In the genomic region with DNA sequence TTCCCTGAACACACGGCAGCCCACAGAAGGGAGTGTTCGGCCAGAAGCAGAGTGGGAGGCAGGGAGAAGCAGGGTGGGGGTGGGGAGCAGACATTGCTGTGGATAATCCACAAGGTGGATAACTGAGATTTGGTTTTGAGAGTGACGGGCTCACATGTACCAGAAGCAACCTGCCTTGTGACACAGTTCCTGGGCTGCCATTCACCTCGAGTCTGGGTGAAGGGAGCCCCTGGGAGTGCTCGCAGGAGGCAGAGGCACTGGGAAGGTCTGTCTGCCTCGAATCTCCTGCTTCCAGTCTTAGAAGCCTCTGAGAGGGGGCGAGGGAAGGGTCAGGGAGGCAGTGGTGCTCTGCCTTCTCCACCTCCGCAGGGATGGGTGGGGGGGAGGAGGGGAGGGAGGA, we compare ENCODE assay signal across 26 cellular contexts. TPM values are rescaled to one million over a fixed set of nuclear protein-coding genes. Genes with fewer than 3 reads are reported as not detected.
"Had no signal": no experiment of that assay in that cellular context is flagged by ENCODE, and none has a peak within 500 bp of the region (broad histone marks: within the 10 kb centered on the region; RNA-seq: fewer than 3 reads in every experiment).

No MANE protein-coding gene starts in this region.

- H3K36me3 Mint-ChIP-seq: activated naive CD4-positive, alpha-beta T cell treated with anti-CD3 and anti-CD28 coated beads, Interleukin-2, amount 10 ng/mL, durations not matched to agents 7 days and 5 days; mesothelial cell of epicardium; naive thymus-derived CD8-positive, alpha-beta T cell; T-cell; WTC11 had no signal

- DNase-seq: activated CD4-positive, alpha-beta T cell treated with anti-CD3 and anti-CD28 coated beads for 36 hours; activated CD4-positive, alpha-beta T cell treated with anti-CD3 and anti-CD28 coated beads, Interleukin-2, amount 50 U/mL, for 48 hours; activated naive CD4-positive, alpha-beta T cell treated with anti-CD3 and anti-CD28 coated beads, Interleukin-2, amount 10 ng/mL, durations not matched to agents 7 days and 5 days; activated T-cell treated with anti-CD3 and anti-CD28 coated beads, Interleukin-2, amount 50 U/mL, for 48 hours; dermis blood vessel endothelial cell; effector CD8-positive, alpha-beta T cell; erythroblast; foreskin keratinocyte; kidney; right cardiac atrium; stimulated activated CD4-positive, alpha-beta T cell treated with anti-CD3 and anti-CD28 coated beads, Interleukin-12 subunit alpha, Interleukin-12 subunit beta, amount 100 ng/mL, for 4 hours; stimulated activated CD4-positive, alpha-beta T cell treated with anti-CD3 and anti-CD28 coated beads, Interleukin-4, amount 100 ng/mL, for 4 hours; stimulated activated naive CD8-positive, alpha-beta T cell treated with anti-CD3 and anti-CD28 coated beads, Interleukin-15, Interleukin-2, amounts not matched to agents 100 U/mL and 50 U/mL, for 24 hours had no signal

- ATAC-seq: activated CD4-positive, alpha-beta T cell treated with anti-CD3 and anti-CD28 coated beads for 36 hours; foreskin keratinocyte; naive thymus-derived CD8-positive, alpha-beta T cell; right cardiac atrium; stimulated activated naive CD8-positive, alpha-beta T cell treated with anti-CD3 and anti-CD28 coated beads, Interleukin-15, Interleukin-2, amounts not matched to agents 100 U/mL and 50 U/mL, for 24 hours; T-cell; upper lobe of right lung; WTC11 had no signal

- H3K4me1 Mint-ChIP-seq: activated CD4-positive, alpha-beta T cell treated with anti-CD3 and anti-CD28 coated beads for 36 hours; activated naive CD4-positive, alpha-beta T cell treated with anti-CD3 and anti-CD28 coated beads, Interleukin-2, amount 10 ng/mL, durations not matched to agents 7 days and 5 days had no signal

- H3K4me3 Mint-ChIP-seq: activated CD4-positive, alpha-beta T cell treated with anti-CD3 and anti-CD28 coated beads for 36 hours; activated naive CD4-positive, alpha-beta T cell treated with anti-CD3 and anti-CD28 coated beads, Interleukin-2, amount 10 ng/mL, durations not matched to agents 7 days and 5 days; mesothelial cell of epicardium; naive thymus-derived CD8-positive, alpha-beta T cell; T-cell; T-helper 2 cell treated with Interferon-gamma antibody and Interleukin-4, amounts not matched to agents 5 μg/mL and 100 μg/mL, for 36 hours; WTC11 had no signal

- H3K27ac Mint-ChIP-seq: activated CD4-positive, alpha-beta T cell treated with anti-CD3 and anti-CD28 coated beads for 36 hours; activated naive CD4-positive, alpha-beta T cell treated with anti-CD3 and anti-CD28 coated beads, Interleukin-2, amount 10 ng/mL, durations not matched to agents 7 days and 5 days; mesothelial cell of epicardium; T-cell; T-helper 2 cell treated with Interferon-gamma antibody and Interleukin-4, amounts not matched to agents 5 μg/mL and 100 μg/mL, for 36 hours; WTC11 had no signal

- H3K9me3 Mint-ChIP-seq: activated naive CD4-positive, alpha-beta T cell treated with anti-CD3 and anti-CD28 coated beads, Interleukin-2, amount 10 ng/mL, durations not matched to agents 7 days and 5 days; mesothelial cell of epicardium; naive thymus-derived CD8-positive, alpha-beta T cell; T-cell; T-helper 2 cell treated with Interferon-gamma antibody and Interleukin-4, amounts not matched to agents 5 μg/mL and 100 μg/mL, for 36 hours; WTC11 had no signal

RNA-seq across cellular contexts. Expression of a gene that starts 24.6 kb away (rescaled TPM):
- total RNA-seq: activated CD4-positive, alpha-beta T cell treated with anti-CD3 and anti-CD28 coated beads for 36 hours; cardiac muscle cell; dermis blood vessel endothelial cell; foreskin keratinocyte; glomerular endothelial cell; kidney; lung microvascular endothelial cell; ovary; pulmonary artery endothelial cell; right cardiac atrium; skeletal muscle tissue; subcutaneous adipose tissue; T-cell; upper lobe of right lung had no signal
- polyA plus RNA-seq: cardiac muscle cell; foreskin keratinocyte; naive thymus-derived CD8-positive, alpha-beta T cell; ovary; right cardiac atrium had no signal
